11 cellular contexts compared by ENCODE assay signal in the genomic region with DNA sequence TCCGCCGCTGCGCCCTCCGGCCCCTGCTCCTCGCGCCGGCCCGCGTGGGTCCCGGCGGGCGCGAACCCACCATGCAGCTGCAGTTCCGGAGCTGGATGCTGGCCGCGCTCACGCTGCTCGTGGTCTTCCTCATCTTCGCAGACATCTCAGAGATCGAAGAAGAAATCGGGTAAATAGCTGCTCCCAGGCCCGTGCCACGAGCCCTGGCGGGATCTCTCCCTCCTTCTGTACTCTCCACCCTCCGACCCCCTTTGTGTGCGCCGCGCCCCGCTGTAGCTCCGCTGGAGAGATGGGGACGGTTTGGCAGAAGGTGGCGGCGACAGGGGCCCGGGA. TPM values are rescaled to one million over a fixed set of nuclear protein-coding genes. Genes with fewer than 3 reads are reported as not detected.
DNase-seq lines count a peak whose midpoint lies in the region; ATAC-seq and TF ChIP-seq lines count a peak whose summit lies in the region.
"Had no signal": no experiment of that assay in that cellular context is flagged by ENCODE, and none has a peak within 500 bp of the region (broad histone marks: within the 10 kb centered on the region; RNA-seq: fewer than 3 reads in every experiment).

No MANE protein-coding gene starts in this region.

- no peak for DNase-seq in AG09309 (ENCODE audit: low read depth)
- DNase-seq in DMS53 treated with DMSO at 0.1 percent for 48 hours (lab: John Stamatoyannopoulos, UW; ENCODE audit: unreplicated experiment) = no peak
- no peak for DNase-seq in NCI-H2196 treated with DMSO at 0.1 percent for 48 hours (lab: John Stamatoyannopoulos, UW; ENCODE audit: unreplicated experiment)
- DNase-seq: activated T-cell treated with anti-CD3 and anti-CD28 coated beads, Interleukin-2, amount 50 U/mL, for 4 hours; left lung had no signal

- TF ChIP-seq CTCF in AG09309 (IDR thresholded peaks at IDR 0.05; ENCODE audit: control insufficient read depth, insufficient read depth, low read depth, low read length, missing control alignments) = no peak
- no peak for TF ChIP-seq CTCF in Loucy (conservative IDR thresholded peaks at IDR 0.05; ENCODE audit: low read length)
- no peak for TF ChIP-seq CTCF in nephron (IDR thresholded peaks at IDR 0.05; ENCODE audit: unreplicated experiment in 3 of 3)
- TF ChIP-seq CTCF in gastroesophageal sphincter (IDR thresholded peaks at IDR 0.05) = no peak

- H3K4me3 Mint-ChIP-seq in nephron = peak overlapping the region; percentile 90 to 97 (median 96)
- H3K4me3 Mint-ChIP-seq: activated T-cell treated with anti-CD3 and anti-CD28 coated beads, Interleukin-2, amount 50 U/mL, for 4 hours had no signal

- peaks cover 30% of the 10 kb centered on the region for H3K27me3 ChIP-seq in Loucy (ENCODE audit: insufficient read depth, low read length, poor library complexity, severe bottlenecking)
- peaks cover 16% of the 10 kb centered on the region for H3K27me3 ChIP-seq in ectodermal cell (ENCODE audit: control insufficient read depth, insufficient read depth, low read length, poor library complexity, severe bottlenecking)
- H3K27me3 ChIP-seq in gastroesophageal sphincter = peaks cover 85% of the 10 kb centered on the region

- peak overlapping the region in 2 of 3 experiments; percentile 83 to 88 for H3K27ac Mint-ChIP-seq in nephron

- peak overlapping the region; percentile 50 for H3K4me2 ChIP-seq in Loucy (ENCODE audit: low read depth, low read length, poor library complexity, severe bottlenecking)

- H3K9me2 ChIP-seq in Loucy (replicated peaks; ENCODE audit: low read depth, low read length) = no peaks in the 10 kb centered on the region

- 0 to 1% methylated on average over 34 of the region's 34 CpGs for WGBS in ectodermal cell, 2 experiments
- no CpG with 5 or more reads among the region's 34 CpGs for WGBS in gastroesophageal sphincter (ENCODE audit: low coverage in 1 of 2), 2 donors

- no peak overlapping the region for H3K9ac ChIP-seq in Loucy (ENCODE audit: low read depth, low read length, poor library complexity, severe bottlenecking)

- H3F3A ChIP-seq in Loucy (ENCODE audit: low read depth) = no peaks in the 10 kb centered on the region

- H3K9me3 ChIP-seq in Loucy (ENCODE audit: insufficient read depth, low read depth, low read length) (no peaks in the 10 kb centered on the region), ectodermal cell (ENCODE audit: control insufficient read depth, low read length) (no peaks in the 10 kb centered on the region), gastroesophageal sphincter (no peaks in the 10 kb centered on the region)
- H3K9me3 ChIP-seq: left lung had no signal

- H3K36me3 Mint-ChIP-seq in nephron (ENCODE audit: low read depth) = no peaks in the 10 kb centered on the region

- H3K36me3 ChIP-seq in Loucy (ENCODE audit: insufficient read depth, low read length) = no peaks in the 10 kb centered on the region
- no peaks in the 10 kb centered on the region for H3K36me3 ChIP-seq in ectodermal cell (ENCODE audit: control insufficient read depth, insufficient read depth, low read length)
- H3K36me3 ChIP-seq in gastroesophageal sphincter = no peaks in the 10 kb centered on the region
- H3K36me3 ChIP-seq: left lung had no signal

- H2AFZ ChIP-seq in Loucy (ENCODE audit: low read length) = peak overlapping the region; percentile 10; the same call in 1 of the 2 replicates

- TF ChIP-seq POLR2A in gastroesophageal sphincter (IDR thresholded peaks at IDR 0.05) = no peak

- H3K4me1 ChIP-seq in Loucy (ENCODE audit: insufficient read depth, low read length, poor library complexity, severe bottlenecking) (no peaks in the 10 kb centered on the region), ectodermal cell (ENCODE audit: control insufficient read depth, insufficient read depth, low read length) (peaks cover 21% of the 10 kb centered on the region), gastroesophageal sphincter (peaks cover 0 to 23% (median 0%) of the 10 kb centered on the region in 3 donors)

- peak overlapping the region; percentile 32 for H3K4me3 ChIP-seq in AG09309 (ENCODE audit: control insufficient read depth, low read depth, low read length)
- peak overlapping the region; percentile 64 for H3K4me3 ChIP-seq in Loucy (ENCODE audit: low read length, poor library complexity, severe bottlenecking)
- peak overlapping the region; percentile 92 for H3K4me3 ChIP-seq in ectodermal cell (ENCODE audit: insufficient read depth, low read depth, low read length)
- H3K4me3 ChIP-seq in gastroesophageal sphincter = peak overlapping the region in 1 of 2 donors; percentile 38

- H3K27ac ChIP-seq in ectodermal cell (ENCODE audit: insufficient read depth, low read depth, low read length, poor library complexity, severe bottlenecking) = peak overlapping the region; percentile 96
- H3K27ac ChIP-seq in gastroesophageal sphincter = no peak overlapping the region
- H3K27ac ChIP-seq: left lung had no signal

- H4K20me1 ChIP-seq in Loucy (ENCODE audit: insufficient read depth, low read length, poor library complexity, severe bottlenecking) = no peaks in the 10 kb centered on the region

- TF ChIP-seq EP300 in gastroesophageal sphincter (IDR thresholded peaks at IDR 0.05) = no peak

- no peaks in the 10 kb centered on the region for H3K79me2 ChIP-seq in Loucy (ENCODE audit: insufficient read depth, low read length)

- no peak for ATAC-seq in gastroesophageal sphincter
- ATAC-seq in GM21576 (IDR thresholded peaks at IDR 0.05; ENCODE audit: unreplicated experiment) = no peak

- peaks cover 34% of the 10 kb centered on the region for H3K4me1 Mint-ChIP-seq in nephron

- H3K9me3 Mint-ChIP-seq in nephron = no peaks in the 10 kb centered on the region
- H3K9me3 Mint-ChIP-seq: activated T-cell treated with anti-CD3 and anti-CD28 coated beads, Interleukin-2, amount 50 U/mL, for 4 hours had no signal

- H3K27me3 Mint-ChIP-seq in nephron (ENCODE audit: low read depth) = peaks cover 79% of the 10 kb centered on the region

RNA-seq across cellular contexts. Expression of gene ST8SIA2, which starts 0.3 kb away (rescaled TPM):
- polyA plus RNA-seq in ectodermal cell (2013, experiment 1 of 4) = 29.5 TPM
- polyA plus RNA-seq in ectodermal cell (2013, experiment 2 of 4) = 33.5 TPM
- 21.8 TPM for polyA plus RNA-seq in ectodermal cell (2013, experiment 3 of 4)
- 24.8 TPM for polyA plus RNA-seq in ectodermal cell (2013, experiment 4 of 4)
- total RNA-seq in gastroesophageal sphincter = not detected
- total RNA-seq: activated T-cell treated with anti-CD3 and anti-CD28 coated beads, Interleukin-2, amount 50 U/mL, for 4 hours; subcutaneous adipose tissue had no signal
